In genomic region chr16:1158456-1159324, GRCh38 we compare ENCODE assay signal across 13 cellular contexts. TPM values are rescaled to one million over a fixed set of nuclear protein-coding genes. Genes with fewer than 3 reads are reported as not detected.
DNase-seq lines count a peak whose midpoint lies in the region; ATAC-seq and TF ChIP-seq lines count a peak whose summit lies in the region.
"Had no signal": no experiment of that assay in that cellular context is flagged by ENCODE, and none has a peak within 500 bp of the region (broad histone marks: within the 10 kb centered on the region; RNA-seq: fewer than 3 reads in every experiment).

No MANE protein-coding gene starts in this region.

- H3K4me3 ChIP-seq in HUES6 (ENCODE audit: low read depth, low read length) (no peak overlapping the region; the same call in 1 of the 2 replicates), cardiac fibroblast (replicated peaks in 1 of 2; ENCODE audit: low read depth in 2 of 2, low read length in 2 of 2) (no peak overlapping the region)

- H3K27me3 ChIP-seq in HUES6 (ENCODE audit: control insufficient read depth, insufficient read depth, low read length) = peaks cover 77% of the 10 kb centered on the region

- intact Hi-C loops in left colon (cut with DNase I, micrococcal nuclease) = no loop called here

- H3K9me3 ChIP-seq in HUES6 (ENCODE audit: control insufficient read depth, insufficient read depth, low read depth, low read length) = no peaks in the 10 kb centered on the region

- no peaks in the 10 kb centered on the region for H3K9me3 Mint-ChIP-seq in stimulated activated memory B cell treated with anti-CD40 and anti-IgM and Interleukin-4, amounts not matched to agents 10 μg/mL and 1 μg/mL and 100 μg/mL, for 72 hours
- H3K9me3 Mint-ChIP-seq: stimulated activated effector memory CD8-positive, alpha-beta T cell treated with anti-CD3 and anti-CD28 coated beads, Interleukin-12 subunit alpha, Interleukin-12 subunit beta, amount 100 ng/mL, for 72 hours had no signal

- ATAC-seq in left colon (peak; percentile 22), omental fat pad (ENCODE audit: low FRiP score) (no peak)
- ATAC-seq in stimulated activated memory B cell treated with anti-CD40 and anti-IgM and Interleukin-4, amounts not matched to agents 10 μg/mL and 1 μg/mL and 100 μg/mL, for 72 hours = peak; percentile 65
- ATAC-seq: stimulated activated effector memory CD8-positive, alpha-beta T cell treated with anti-CD3 and anti-CD28 coated beads, Interleukin-12 subunit alpha, Interleukin-12 subunit beta, amount 100 ng/mL, for 72 hours had no signal

- H3K4me1 Mint-ChIP-seq in stimulated activated memory B cell treated with anti-CD40 and anti-IgM and Interleukin-4, amounts not matched to agents 10 μg/mL and 1 μg/mL and 100 μg/mL, for 72 hours = peaks cover 4% of the 10 kb centered on the region
- H3K4me1 Mint-ChIP-seq: stimulated activated effector memory CD8-positive, alpha-beta T cell treated with anti-CD3 and anti-CD28 coated beads, Interleukin-12 subunit alpha, Interleukin-12 subunit beta, amount 100 ng/mL, for 72 hours had no signal

- H3K27ac Mint-ChIP-seq in stimulated activated memory B cell treated with anti-CD40 and anti-IgM and Interleukin-4, amounts not matched to agents 10 μg/mL and 1 μg/mL and 100 μg/mL, for 72 hours = no peak overlapping the region
- H3K27ac Mint-ChIP-seq: stimulated activated effector memory CD8-positive, alpha-beta T cell treated with anti-CD3 and anti-CD28 coated beads, Interleukin-12 subunit alpha, Interleukin-12 subunit beta, amount 100 ng/mL, for 72 hours had no signal

- H3K27me3 Mint-ChIP-seq in stimulated activated memory B cell treated with anti-CD40 and anti-IgM and Interleukin-4, amounts not matched to agents 10 μg/mL and 1 μg/mL and 100 μg/mL, for 72 hours = peaks cover 53% of the 10 kb centered on the region

- no peaks in the 10 kb centered on the region for H3K36me3 ChIP-seq in HUES6 (ENCODE audit: control insufficient read depth, insufficient read depth, low read length)

- no peak overlapping the region for H3K4me3 Mint-ChIP-seq in stimulated activated memory B cell treated with anti-CD40 and anti-IgM and Interleukin-4, amounts not matched to agents 10 μg/mL and 1 μg/mL and 100 μg/mL, for 72 hours
- H3K4me3 Mint-ChIP-seq: stimulated activated effector memory CD8-positive, alpha-beta T cell treated with anti-CD3 and anti-CD28 coated beads, Interleukin-12 subunit alpha, Interleukin-12 subunit beta, amount 100 ng/mL, for 72 hours had no signal

- TF ChIP-seq POLR2A in erythroblast (IDR thresholded peaks at IDR 0.05; ENCODE audit: low read length) = no peak

- no peak for TF ChIP-seq CTCF in cardiac fibroblast (IDR thresholded peaks at IDR 0.05; ENCODE audit: low read depth, low read length)
- no peak for TF ChIP-seq CTCF in omental fat pad (IDR thresholded peaks at IDR 0.05)

- DNase-seq in cardiac fibroblast (ENCODE audit: low read depth in 2 of 2) (peak; percentile 19 to 55), left colon (peak; percentile 53 to 79), erythroblast (lab: John Stamatoyannopoulos, UW) (no peak), omental fat pad (ENCODE audit: low spot score) (no peak)
- DNase-seq in activated CD8-positive, alpha-beta memory T cell treated with anti-CD3 and anti-CD28 coated beads for 24 hours = no peak
- DNase-seq: activated T-cell treated with anti-CD3 and anti-CD28 coated beads, Interleukin-2, amount 50 U/mL, for 1 hour; amygdala; KG1; NCI-H146; occipital lobe had no signal

- H3K4me1 ChIP-seq in HUES6 (ENCODE audit: control insufficient read depth, insufficient read depth, low read length) = peaks cover 31% of the 10 kb centered on the region

- no peak overlapping the region for H3K9ac ChIP-seq in HUES6 (ENCODE audit: low read length)

- peak overlapping the region; percentile 6; the same call in 1 of the 2 replicates for H3K27ac ChIP-seq in HUES6 (ENCODE audit: low read depth, low read length)

- H3K36me3 Mint-ChIP-seq in stimulated activated memory B cell treated with anti-CD40 and anti-IgM and Interleukin-4, amounts not matched to agents 10 μg/mL and 1 μg/mL and 100 μg/mL, for 72 hours = no peaks in the 10 kb centered on the region
- H3K36me3 Mint-ChIP-seq: stimulated activated effector memory CD8-positive, alpha-beta T cell treated with anti-CD3 and anti-CD28 coated beads, Interleukin-12 subunit alpha, Interleukin-12 subunit beta, amount 100 ng/mL, for 72 hours had no signal

RNA-seq across cellular contexts. Expression of gene CACNA1H, which starts 5.8 kb away (rescaled TPM):
- total RNA-seq in left colon (10 to 100 TPM in 1 of 2 donors, 1 to 10 TPM in 1; 3.8 to 15.6 TPM), omental fat pad (10 to 100 TPM in 2 of 4 donors, 1 to 10 TPM in 2; 1.8 to 13.6 (median 10.2) TPM)

Comparison
In these comparisons a context has a peak if more than half of its experiments do, and no peak if none do; other contexts are left out.
1. DNase-seq: peak in cardiac fibroblast (2 of 2) and left colon (2 of 2); none in erythroblast (0 of 2), activated CD8-positive, alpha-beta memory T cell treated with anti-CD3 and anti-CD28 coated beads for 24 hours (single experiment) and omental fat pad (single experiment).